1 cellular context compared by ENCODE assay signal in genomic region chr6:45614488-45615285, GRCh38.
TF ChIP-seq lines count a peak whose summit lies in the region.

No MANE protein-coding gene starts in this region.

TF ChIP-seq in A549, 52 proteins besides CTCF, POLR2A, EP300 and RAD21 (continued from another document):
- no peak for TF ChIP-seq PHF8 (IDR thresholded peaks at IDR 0.05; ENCODE audit: borderline replicate concordance, low read depth)
